ENCODE assay signal across 11 cellular contexts in genomic region chr5:35857606-35858205, GRCh38. TPM values are rescaled to one million over a fixed set of nuclear protein-coding genes. Genes with fewer than 3 reads are reported as not detected.
DNase-seq lines count a peak whose midpoint lies in the region; ATAC-seq and TF ChIP-seq lines count a peak whose summit lies in the region.
"Had no signal": no experiment of that assay in that cellular context is flagged by ENCODE, and none has a peak within 500 bp of the region (broad histone marks: within the 10 kb centered on the region; RNA-seq: fewer than 3 reads in every experiment).

No MANE protein-coding gene starts in this region.

- no peak overlapping the region for H3K4me3 ChIP-seq in fibroblast of mammary gland (ENCODE audit: control insufficient read depth, low read depth, low read length)
- no peak overlapping the region for H3K4me3 ChIP-seq in esophagus muscularis mucosa
- H3K4me3 ChIP-seq: ovary, thyroid gland had no signal

- H3K4me3 Mint-ChIP-seq in activated CD4-positive, alpha-beta T cell treated with anti-CD3 and anti-CD28 coated beads, Interleukin-2, amount 10 ng/mL, durations not matched to agents 7 days and 5 days, result peak overlapping the region; percentile 88

- peak overlapping the region; percentile 98 for H3K27ac Mint-ChIP-seq in activated CD4-positive, alpha-beta T cell treated with anti-CD3 and anti-CD28 coated beads, Interleukin-2, amount 10 ng/mL, durations not matched to agents 7 days and 5 days

- no peak for ATAC-seq in HG03135 (IDR thresholded peaks at IDR 0.05; ENCODE audit: unreplicated experiment)

- H3K27me3 ChIP-seq in esophagus muscularis mucosa, result no peaks in the 10 kb centered on the region
- H3K27me3 ChIP-seq: BE2C, ovary, thyroid gland had no signal

- intact Hi-C loops in esophagus muscularis mucosa (cut with DNase I), result no loop called here

- H3K4me1 Mint-ChIP-seq in activated CD4-positive, alpha-beta T cell treated with anti-CD3 and anti-CD28 coated beads, Interleukin-2, amount 10 ng/mL, durations not matched to agents 7 days and 5 days, result peaks cover 67% of the 10 kb centered on the region

- POLR2A ChIA-PET in activated CD4-positive, alpha-beta T cell treated with anti-CD3 and anti-CD28 coated beads, Interleukin-2, amount 10 ng/mL, durations not matched to agents 7 days and 5 days (lab: Charles Lee), result interaction anchor here (1.6 kb wide), 1 partner anchor 77 kb away, joined by 6 read pairs; no protein-coding TSS in a partner anchor

- CTCF ChIA-PET in activated CD4-positive, alpha-beta T cell treated with anti-CD3 and anti-CD28 coated beads, Interleukin-2, amount 10 ng/mL, durations not matched to agents 7 days and 5 days (lab: Charles Lee), result interaction anchor here (1.1 to 2.1 kb wide), 5 partner anchors 18 to 241 kb away, joined by 3 to 5 read pairs (median 4); no protein-coding TSS in a partner anchor

- H3K9me3 ChIP-seq in esophagus muscularis mucosa, result no peaks in the 10 kb centered on the region
- H3K9me3 ChIP-seq: BE2C, ovary, thyroid gland had no signal

- WGBS in esophagus muscularis mucosa, result 46% methylated on average over 2 of the region's 2 CpGs

- no peak overlapping the region for H3K27ac ChIP-seq in esophagus muscularis mucosa (replicated peaks in 1 of 4)
- H3K27ac ChIP-seq: ovary, thyroid gland had no signal

- DNase-seq in activated CD4-positive, alpha-beta T cell treated with anti-CD3 and anti-CD28 coated beads, Interleukin-2, amount 10 ng/mL, durations not matched to agents 7 days and 5 days, result no peak
- no peak for DNase-seq in activated CD4-positive, alpha-beta T cell treated with anti-CD3 and anti-CD28 coated beads, Interleukin-2, amount 50 U/mL, for 1 hour
- DNase-seq in SW 1271 (lab: John Stamatoyannopoulos, UW), result peak; percentile 77 to 95
- peak; percentile 92 for DNase-seq in fibroblast of mammary gland (ENCODE audit: low read depth)
- DNase-seq in stromal cell of bone marrow (ENCODE audit: low read depth), result peak; percentile 84
- no peak for DNase-seq in esophagus muscularis mucosa (ENCODE audit: extremely low spot score)
- DNase-seq in NCI-H2196 (lab: John Stamatoyannopoulos, UW; ENCODE audit: unreplicated experiment), result no peak
- DNase-seq: BE2C, ovary, thyroid gland had no signal

- H3K36me3 ChIP-seq in esophagus muscularis mucosa, result no peaks in the 10 kb centered on the region
- H3K36me3 ChIP-seq: BE2C, ovary, thyroid gland had no signal

- H3K4me1 ChIP-seq in esophagus muscularis mucosa, result peaks cover 0 to 16% (median 5%) of the 10 kb centered on the region in 4 donors
- H3K4me1 ChIP-seq: BE2C, thyroid gland had no signal

- H3K36me3 Mint-ChIP-seq in activated CD4-positive, alpha-beta T cell treated with anti-CD3 and anti-CD28 coated beads, Interleukin-2, amount 10 ng/mL, durations not matched to agents 7 days and 5 days (ENCODE audit: low read depth), result peaks cover 58% of the 10 kb centered on the region

- no peaks in the 10 kb centered on the region for H3K9me3 Mint-ChIP-seq in activated CD4-positive, alpha-beta T cell treated with anti-CD3 and anti-CD28 coated beads, Interleukin-2, amount 10 ng/mL, durations not matched to agents 7 days and 5 days

- no peak for TF ChIP-seq POLR2A in esophagus muscularis mucosa (IDR thresholded peaks at IDR 0.05; ENCODE audit: low read depth)

- no peak for TF ChIP-seq EP300 in esophagus muscularis mucosa (IDR thresholded peaks at IDR 0.05)

- H3K27me3 Mint-ChIP-seq in activated CD4-positive, alpha-beta T cell treated with anti-CD3 and anti-CD28 coated beads, Interleukin-2, amount 10 ng/mL, durations not matched to agents 7 days and 5 days, result no peaks in the 10 kb centered on the region

- TF ChIP-seq CTCF in fibroblast of mammary gland (conservative IDR thresholded peaks at IDR 0.05; ENCODE audit: control insufficient read depth, insufficient read depth, low read depth, low read length), result no peak
- TF ChIP-seq CTCF in esophagus muscularis mucosa (IDR thresholded peaks at IDR 0.05), result no peak

RNA-seq across cellular contexts. Expression of gene IL7R, which starts 1.0 kb away (rescaled TPM):
- 100 to 1,000 TPM; 451 to 533 TPM for total RNA-seq in activated CD4-positive, alpha-beta T cell treated with anti-CD3 and anti-CD28 coated beads, Interleukin-2, amount 10 ng/mL, durations not matched to agents 7 days and 5 days
- total RNA-seq in esophagus muscularis mucosa, result 10 to 100 TPM in 1 of 4 donors, 1 to 10 TPM in 3; 2.8 to 10.6 (median 4.1) TPM

Comparison
In these comparisons a context has a peak if more than half of its experiments do, and no peak if none do; other contexts are left out.
1. DNase-seq: peak in SW 1271 (2 of 2), fibroblast of mammary gland (single experiment) and stromal cell of bone marrow (single experiment); none in activated CD4-positive, alpha-beta T cell treated with anti-CD3 and anti-CD28 coated beads, Interleukin-2, amount 10 ng/mL, durations not matched to agents 7 days and 5 days (single experiment), activated CD4-positive, alpha-beta T cell treated with anti-CD3 and anti-CD28 coated beads, Interleukin-2, amount 50 U/mL, for 1 hour (single experiment), esophagus muscularis mucosa (single experiment) and NCI-H2196 (single experiment).
2. RNA of gene IL7R, which starts 1.0 kb away (total RNA-seq): 451 to 533 TPM in activated CD4-positive, alpha-beta T cell treated with anti-CD3 and anti-CD28 coated beads, Interleukin-2, amount 10 ng/mL, durations not matched to agents 7 days and 5 days; 2.8 to 10.6 TPM in esophagus muscularis mucosa; every median in the first group is over 10 times any median in the second.